Comparison of ENCODE assay signal across 21 cellular contexts in the genomic region with DNA sequence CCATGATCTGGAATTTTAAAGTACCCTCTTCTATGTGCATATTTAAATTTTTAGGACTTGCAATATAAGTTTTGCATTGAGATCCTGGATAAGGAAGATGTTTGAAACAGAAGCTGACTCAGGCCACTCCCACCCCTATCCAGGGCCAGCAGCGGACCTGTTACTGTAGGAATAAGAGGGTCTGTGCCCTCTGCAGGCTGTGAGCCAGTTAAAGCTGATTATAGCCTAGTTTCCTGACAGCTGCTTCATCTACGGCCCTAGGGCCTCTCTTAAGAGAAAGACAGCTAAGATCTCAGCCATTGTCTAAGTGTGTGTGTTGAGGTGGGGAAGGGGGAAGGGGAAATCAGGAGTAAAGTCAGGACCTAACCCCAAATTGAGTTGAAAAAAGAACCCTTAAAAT.
DNase-seq lines count a peak whose midpoint lies in the region; ATAC-seq and TF ChIP-seq lines count a peak whose summit lies in the region.
"Had no signal": no experiment of that assay in that cellular context is flagged by ENCODE, and none has a peak within 500 bp of the region (broad histone marks: within the 10 kb centered on the region; RNA-seq: fewer than 3 reads in every experiment).

No MANE protein-coding gene starts in this region.

- peaks cover 33% of the 10 kb centered on the region for H3K4me1 ChIP-seq in GM23338 (ENCODE audit: insufficient read depth)

- CTCF ChIA-PET in activated CD8-positive, alpha-beta T cell treated with anti-CD3 and anti-CD28 coated beads for 36 hours (lab: Charles Lee), result no interaction called here

- H3K9me3 Mint-ChIP-seq in GM23338 (no peaks in the 10 kb centered on the region), brain (peaks cover 0 to 10% (median 0%) of the 10 kb centered on the region in 5 experiments)
- no peaks in the 10 kb centered on the region for H3K9me3 Mint-ChIP-seq in activated CD8-positive, alpha-beta T cell treated with anti-CD3 and anti-CD28 coated beads for 36 hours
- H3K9me3 Mint-ChIP-seq: activated CD4-positive, alpha-beta T cell treated with anti-CD3 and anti-CD28 coated beads, Interleukin-2, amount 10 ng/mL, durations not matched to agents 24 days and 14 days; activated T-cell treated with anti-CD3 and anti-CD28 coated beads, Interleukin-2, amount 50 U/mL, for 4 hours; HFFc6; stimulated activated naive CD8-positive, alpha-beta T cell treated with anti-CD3 and anti-CD28 coated beads, Interleukin-15, Interleukin-2, amounts not matched to agents 100 ng/mL and 50 ng/mL, for 24 hours had no signal

- H3F3A ChIP-seq in GM23338 (replicated peaks; ENCODE audit: low read depth), result peaks cover 1% of the 10 kb centered on the region; the same call in 1 of the 2 replicates

- H4K20me1 ChIP-seq in GM23338 (replicated peaks; ENCODE audit: insufficient read depth), result no peaks in the 10 kb centered on the region

- no peak overlapping the region for H3K4me3 Mint-ChIP-seq in GM23338
- peak overlapping the region; percentile 96 to 100 (median 99) for H3K4me3 Mint-ChIP-seq in brain
- no peak overlapping the region for H3K4me3 Mint-ChIP-seq in activated CD8-positive, alpha-beta T cell treated with anti-CD3 and anti-CD28 coated beads for 36 hours
- H3K4me3 Mint-ChIP-seq: activated T-cell treated with anti-CD3 and anti-CD28 coated beads, Interleukin-2, amount 50 U/mL, for 4 hours; HFFc6 had no signal

- peaks cover 36% of the 10 kb centered on the region for H3K79me2 ChIP-seq in GM23338 (replicated peaks; ENCODE audit: insufficient read depth)

- H3K27ac Mint-ChIP-seq in GM23338, result peak overlapping the region; percentile 51; the same call in 1 of the 2 replicates
- peak overlapping the region; percentile 98 to 100 (median 100) for H3K27ac Mint-ChIP-seq in brain
- H3K27ac Mint-ChIP-seq in activated CD8-positive, alpha-beta T cell treated with anti-CD3 and anti-CD28 coated beads for 36 hours, result no peak overlapping the region
- H3K27ac Mint-ChIP-seq: HFFc6 had no signal

- no peak overlapping the region for H2AFZ ChIP-seq in GM23338

- TF ChIP-seq CTCF in GM23338 (conservative IDR thresholded peaks at IDR 0.05; ENCODE audit: low read depth in 2 of 2) (0 out of 4 replicates have a peak, but pooled peaks of 1 of the 2 experiments have one; percentile 7), brain (conservative IDR thresholded peaks at IDR 0.05) (no peak)
- TF ChIP-seq CTCF in activated CD8-positive, alpha-beta T cell treated with anti-CD3 and anti-CD28 coated beads for 36 hours (IDR thresholded peaks at IDR 0.05), result no peak

- H3K4me1 Mint-ChIP-seq in GM23338 (peaks cover 52% of the 10 kb centered on the region), brain (peaks cover 78% of the 10 kb centered on the region)
- peaks cover 23% of the 10 kb centered on the region for H3K4me1 Mint-ChIP-seq in activated CD8-positive, alpha-beta T cell treated with anti-CD3 and anti-CD28 coated beads for 36 hours (ENCODE audit: low read depth)

- H3K27ac ChIP-seq in GM23338 (ENCODE audit: low read depth), result no peak overlapping the region; the same call in 1 of the 2 replicates
- H3K27ac ChIP-seq: C4-2B, ovary, vagina had no signal

- intact Hi-C loops in activated CD8-positive, alpha-beta T cell treated with anti-CD3 and anti-CD28 coated beads for 36 hours (cut with micrococcal nuclease), result no loop called here

- H3K27me3 Mint-ChIP-seq in GM23338 (ENCODE audit: insufficient read depth, low read depth, poor library complexity) (peaks cover 18% of the 10 kb centered on the region), brain (peaks cover 16% of the 10 kb centered on the region)
- H3K27me3 Mint-ChIP-seq in activated CD8-positive, alpha-beta T cell treated with anti-CD3 and anti-CD28 coated beads for 36 hours, result peaks cover 50% of the 10 kb centered on the region

- H3K27me3 ChIP-seq in GM23338 (ENCODE audit: insufficient read depth), result peaks cover 15% of the 10 kb centered on the region
- H3K27me3 ChIP-seq: ovary, vagina had no signal

- ATAC-seq in GM23338, result peak; percentile 28
- no peak for ATAC-seq in activated CD8-positive, alpha-beta T cell treated with anti-CD3 and anti-CD28 coated beads for 36 hours
- ATAC-seq: activated T-cell treated with anti-CD3 and anti-CD28 coated beads, Interleukin-2, amount 50 U/mL, for 4 hours had no signal

- POLR2A ChIA-PET in activated CD8-positive, alpha-beta T cell treated with anti-CD3 and anti-CD28 coated beads for 36 hours (lab: Charles Lee), result no interaction called here

- DNase-seq in GM23338 (ENCODE audit: low spot score), result peak; percentile 57
- DNase-seq in NCI-H1694 treated with DMSO at 0.1 percent for 48 hours (lab: John Stamatoyannopoulos, UW), result peak; percentile 14
- DNase-seq in retina, result peak; percentile 79
- DNase-seq in SKM-1 (lab: John Stamatoyannopoulos, UW; ENCODE audit: unreplicated experiment), result no peak
- DNase-seq in activated CD8-positive, alpha-beta T cell treated with anti-CD3 and anti-CD28 coated beads for 36 hours, result no peak
- no peak for DNase-seq in COLO668 (lab: John Stamatoyannopoulos, UW; ENCODE audit: unreplicated experiment)
- DNase-seq: activated T-cell treated with anti-CD3 and anti-CD28 coated beads, Interleukin-2, amount 50 U/mL, for 4 hours; HFFc6; KG1; mesenchymal stem cell; NCI-H2029; NK-92 treated with Interleukin-12 subunit alpha and Interleukin-12 subunit beta, amount 100 ng/mL, for 24 hours; ovary; Right ventricle myocardium superior; T-helper 9 cell had no signal

- no peaks in the 10 kb centered on the region for H3K36me3 ChIP-seq in GM23338 (ENCODE audit: insufficient read depth)
- H3K36me3 ChIP-seq: ovary, vagina had no signal

- peak overlapping the region; percentile 61 for H3K4me2 ChIP-seq in GM23338
- H3K4me2 ChIP-seq: smooth muscle cell had no signal

- H3K36me3 Mint-ChIP-seq in GM23338 (ENCODE audit: low read depth) (peaks cover 5% of the 10 kb centered on the region), brain (peaks cover 27% of the 10 kb centered on the region)
- no peaks in the 10 kb centered on the region for H3K36me3 Mint-ChIP-seq in activated CD8-positive, alpha-beta T cell treated with anti-CD3 and anti-CD28 coated beads for 36 hours (ENCODE audit: low read depth)

- H3K9me2 ChIP-seq in GM23338 (ENCODE audit: insufficient read depth), result no peaks in the 10 kb centered on the region

- no peak overlapping the region for H3K4me3 ChIP-seq in GM23338
- H3K4me3 ChIP-seq: ovary, smooth muscle cell, vagina had no signal

TF ChIP-seq in GM23338, 12 proteins besides CTCF, POLR2A, EP300 and RAD21 (continues in another document):
- TF ChIP-seq EZH2phosphoT487 (IDR thresholded peaks at IDR 0.05; ENCODE audit: unreplicated experiment), result no peak
- TF ChIP-seq REST (IDR thresholded peaks at IDR 0.05; ENCODE audit: unreplicated experiment), result no peak
- no peak for TF ChIP-seq EZH2 (IDR thresholded peaks at IDR 0.05; ENCODE audit: low read depth, unreplicated experiment)
- no peak for TF ChIP-seq STAT1 (IDR thresholded peaks at IDR 0.05; ENCODE audit: unreplicated experiment)
- no peak for TF ChIP-seq POLR2AphosphoS5 (IDR thresholded peaks at IDR 0.05; ENCODE audit: low read depth)
- TF ChIP-seq CREB1 (CRISPR knock-in tag; IDR thresholded peaks at IDR 0.05; ENCODE audit: low read depth), result no peak
- no peak for TF ChIP-seq ZNF331 (CRISPR knock-in tag; IDR thresholded peaks at IDR 0.05; ENCODE audit: low read depth)
- TF ChIP-seq ZNF114 (CRISPR knock-in tag; IDR thresholded peaks at IDR 0.05), result no peak
- no peak for TF ChIP-seq ETS1 (IDR thresholded peaks at IDR 0.05)
- no peak for TF ChIP-seq JUNB (IDR thresholded peaks at IDR 0.05; ENCODE audit: unreplicated experiment)
- no peak for TF ChIP-seq NANOG (IDR thresholded peaks at IDR 0.05; ENCODE audit: borderline replicate concordance)

Comparison
In these comparisons a context has a peak if more than half of its experiments do, and no peak if none do; other contexts are left out.
1. DNase-seq: peak in GM23338 (single experiment), NCI-H1694 treated with DMSO at 0.1 percent for 48 hours (single experiment) and retina (single experiment); none in SKM-1 (single experiment), activated CD8-positive, alpha-beta T cell treated with anti-CD3 and anti-CD28 coated beads for 36 hours (single experiment) and COLO668 (single experiment).
2. H3K4me3 Mint-ChIP-seq: peak in brain (5 of 5); none in GM23338 (single experiment) and activated CD8-positive, alpha-beta T cell treated with anti-CD3 and anti-CD28 coated beads for 36 hours (single experiment).